Comparison of ENCODE assay signal across 10 cellular contexts in genomic region chr20:19688031-19688806, GRCh38.
A peak's percentile ranks its signal among the peaks of the same experiment; 100 is the strongest.
DNase-seq lines count a peak whose midpoint lies in the region; ATAC-seq and TF ChIP-seq lines count a peak whose summit lies in the region.
"Had no signal": no experiment of that assay in that cellular context is flagged by ENCODE, and none has a peak within 500 bp of the region (broad histone marks: within the 10 kb centered on the region; RNA-seq: fewer than 3 reads in every experiment).

No MANE protein-coding gene starts in this region.

- H3K4me1 ChIP-seq in PC-9 (replicated peaks; ENCODE audit: insufficient read depth): peaks cover 10% of the 10 kb centered on the region
- no peaks in the 10 kb centered on the region for H3K4me1 ChIP-seq in mucosa of descending colon (ENCODE audit: low read depth)
- no peaks in the 10 kb centered on the region for H3K4me1 ChIP-seq in CD8-positive, alpha-beta T cell (ENCODE audit: insufficient read depth, low read length)

- no peaks in the 10 kb centered on the region for H3K79me2 ChIP-seq in PC-9 (ENCODE audit: low read depth)

- no peak for ATAC-seq in activated CD4-positive, alpha-beta T cell treated with anti-CD3 and anti-CD28 coated beads for 36 hours
- ATAC-seq in mucosa of descending colon (peak; percentile 90), HG03196 (IDR thresholded peaks at IDR 0.05; ENCODE audit: unreplicated experiment) (no peak)
- ATAC-seq in CD8-positive, alpha-beta T cell: no peak

- no peak overlapping the region for H3K27ac Mint-ChIP-seq in activated CD4-positive, alpha-beta T cell treated with anti-CD3 and anti-CD28 coated beads for 36 hours
- H3K27ac Mint-ChIP-seq in CD8-positive, alpha-beta T cell: no peak overlapping the region
- H3K27ac Mint-ChIP-seq: activated naive CD8-positive, alpha-beta T cell; stimulated activated naive CD8-positive, alpha-beta T cell treated with anti-CD3 and anti-CD28 coated beads, Interleukin-15, Interleukin-2, amounts not matched to agents 100 ng/mL and 50 ng/mL, for 24 hours had no signal

- H4K20me1 ChIP-seq in PC-9 (ENCODE audit: insufficient read depth): no peaks in the 10 kb centered on the region

- no peaks in the 10 kb centered on the region for H3K36me3 ChIP-seq in PC-9 (ENCODE audit: low read depth)
- H3K36me3 ChIP-seq in mucosa of descending colon (ENCODE audit: low read depth): no peaks in the 10 kb centered on the region
- H3K36me3 ChIP-seq in CD8-positive, alpha-beta T cell (ENCODE audit: insufficient read depth, low read length): no peaks in the 10 kb centered on the region

- TF ChIP-seq CTCF in PC-9 (conservative IDR thresholded peaks at IDR 0.05) (peak; percentile 70), epithelial cell of proximal tubule (conservative IDR thresholded peaks at IDR 0.05; ENCODE audit: low read depth, low read length) (peak; percentile 86), mucosa of descending colon (IDR thresholded peaks at IDR 0.05) (peak; percentile 54)
- no peak for TF ChIP-seq CTCF in CD8-positive, alpha-beta T cell (IDR thresholded peaks at IDR 0.05)

- DNase-seq in activated CD4-positive, alpha-beta T cell treated with anti-CD3 and anti-CD28 coated beads for 36 hours: peak; percentile 18
- DNase-seq in activated CD4-positive, alpha-beta T cell treated with anti-CD3 and anti-CD28 coated beads for 4 hours: no peak
- DNase-seq in PC-9 (peak; percentile 74 to 78), epithelial cell of proximal tubule (ENCODE audit: low read depth) (peak; percentile 80), mucosa of descending colon (peak; percentile 69 to 89 (median 83)), NCI-H2107 treated with DMSO at 0.1 percent for 48 hours (lab: John Stamatoyannopoulos, UW; ENCODE audit: unreplicated experiment) (no peak)
- DNase-seq in CD8-positive, alpha-beta T cell: no peak

- no peaks in the 10 kb centered on the region for H3K9me2 ChIP-seq in PC-9 (ENCODE audit: insufficient read depth)

- H2AFZ ChIP-seq in PC-9: no peak overlapping the region

- H3K27ac ChIP-seq in PC-9: no peak overlapping the region
- H3K27ac ChIP-seq in CD8-positive, alpha-beta T cell (ENCODE audit: low read depth, low read length): no peak overlapping the region

- POLR2A ChIA-PET in activated CD4-positive, alpha-beta T cell treated with anti-CD3 and anti-CD28 coated beads for 36 hours (lab: Charles Lee): no interaction called here
- POLR2A ChIA-PET in PC-9 (lab: Charles Lee; ENCODE audit: unreplicated experiment): no interaction called here
- POLR2A ChIA-PET in CD8-positive, alpha-beta T cell (lab: Charles Lee): no interaction called here

- H3K4me3 ChIP-seq in PC-9: no peak overlapping the region
- H3K4me3 ChIP-seq in epithelial cell of proximal tubule (ENCODE audit: low read depth, low read length): no peak overlapping the region
- H3K4me3 ChIP-seq in mucosa of descending colon: no peak overlapping the region
- H3K4me3 ChIP-seq in CD8-positive, alpha-beta T cell (ENCODE audit: low read depth, low read length): no peak overlapping the region

- H3F3A ChIP-seq in PC-9 (ENCODE audit: insufficient read depth, low read depth): no peaks in the 10 kb centered on the region

- H3K27me3 Mint-ChIP-seq in activated CD4-positive, alpha-beta T cell treated with anti-CD3 and anti-CD28 coated beads for 36 hours: peaks cover 16% of the 10 kb centered on the region
- peaks cover 10% of the 10 kb centered on the region for H3K27me3 Mint-ChIP-seq in CD8-positive, alpha-beta T cell (ENCODE audit: low read depth)

- H3K9me3 ChIP-seq in PC-9 (ENCODE audit: insufficient read depth, low read depth) (no peaks in the 10 kb centered on the region), mucosa of descending colon (no peaks in the 10 kb centered on the region)
- no peaks in the 10 kb centered on the region for H3K9me3 ChIP-seq in CD8-positive, alpha-beta T cell (ENCODE audit: low read length)

- CTCF ChIA-PET in activated CD4-positive, alpha-beta T cell treated with anti-CD3 and anti-CD28 coated beads for 36 hours (lab: Charles Lee): interaction anchor here (0.6 kb wide), 1 partner anchor 879 kb away, joined by 3 read pairs; no protein-coding TSS in a partner anchor
- CTCF ChIA-PET in PC-9 (lab: Charles Lee): no interaction called here
- CTCF ChIA-PET in CD8-positive, alpha-beta T cell (lab: Charles Lee): no interaction called here

- no peak overlapping the region for H3K4me3 Mint-ChIP-seq in activated CD4-positive, alpha-beta T cell treated with anti-CD3 and anti-CD28 coated beads for 36 hours
- no peak overlapping the region for H3K4me3 Mint-ChIP-seq in CD8-positive, alpha-beta T cell
- H3K4me3 Mint-ChIP-seq: activated naive CD8-positive, alpha-beta T cell; stimulated activated naive CD8-positive, alpha-beta T cell treated with anti-CD3 and anti-CD28 coated beads, Interleukin-15, Interleukin-2, amounts not matched to agents 100 ng/mL and 50 ng/mL, for 24 hours had no signal

- intact Hi-C loops in activated CD4-positive, alpha-beta T cell treated with anti-CD3 and anti-CD28 coated beads for 36 hours (cut with DNase I, micrococcal nuclease): no loop called here
- intact Hi-C loops in PC-9 (cut with micrococcal nuclease; ENCODE audit: unreplicated experiment) (loop anchor here (1.0 kb wide), 3 partner anchors 96 to 307 kb away; no protein-coding TSS in a partner anchor), mucosa of descending colon (cut with DNase I, micrococcal nuclease) (no loop called here)
- intact Hi-C loops in CD8-positive, alpha-beta T cell (cut with DNase I, micrococcal nuclease): no loop called here

- no TSS peak for BruUV-seq in PC-9 (replicated peaks; lab: Mats Ljungman, UMichigan)

- no peaks in the 10 kb centered on the region for H3K36me3 Mint-ChIP-seq in activated CD4-positive, alpha-beta T cell treated with anti-CD3 and anti-CD28 coated beads for 36 hours (ENCODE audit: low read depth)
- H3K36me3 Mint-ChIP-seq in CD8-positive, alpha-beta T cell: no peaks in the 10 kb centered on the region
- H3K36me3 Mint-ChIP-seq: activated naive CD8-positive, alpha-beta T cell had no signal

- no peaks in the 10 kb centered on the region; the same call in 1 of the 2 replicates for H3K27me3 ChIP-seq in PC-9 (ENCODE audit: insufficient read depth, low read depth)
- no peaks in the 10 kb centered on the region for H3K27me3 ChIP-seq in CD8-positive, alpha-beta T cell (ENCODE audit: insufficient read depth, low read length)

- peaks cover 3% of the 10 kb centered on the region for H3K4me1 Mint-ChIP-seq in activated CD4-positive, alpha-beta T cell treated with anti-CD3 and anti-CD28 coated beads for 36 hours
- no peaks in the 10 kb centered on the region for H3K4me1 Mint-ChIP-seq in CD8-positive, alpha-beta T cell (ENCODE audit: low read depth)

- no peaks in the 10 kb centered on the region for H3K9me3 Mint-ChIP-seq in activated CD4-positive, alpha-beta T cell treated with anti-CD3 and anti-CD28 coated beads for 36 hours (ENCODE audit: low read depth)
- H3K9me3 Mint-ChIP-seq in CD8-positive, alpha-beta T cell: no peaks in the 10 kb centered on the region
- H3K9me3 Mint-ChIP-seq: stimulated activated naive CD8-positive, alpha-beta T cell treated with anti-CD3 and anti-CD28 coated beads, Interleukin-15, Interleukin-2, amounts not matched to agents 100 ng/mL and 50 ng/mL, for 24 hours had no signal

- H3K4me2 ChIP-seq in PC-9: no peak overlapping the region

Comparison
In these comparisons a context has a peak if more than half of its experiments do, and no peak if none do; other contexts are left out.
1. DNase-seq: peak in activated CD4-positive, alpha-beta T cell treated with anti-CD3 and anti-CD28 coated beads for 36 hours (single experiment), PC-9 (2 of 2), epithelial cell of proximal tubule (single experiment) and mucosa of descending colon (3 of 3); none in activated CD4-positive, alpha-beta T cell treated with anti-CD3 and anti-CD28 coated beads for 4 hours (0 of 2), CD8-positive, alpha-beta T cell (0 of 7) and NCI-H2107 treated with DMSO at 0.1 percent for 48 hours (single experiment).